In genomic region chr21:36260030-36260787, GRCh38 we compare ENCODE assay signal across 8 cellular contexts. TPM values are rescaled to one million over a fixed set of nuclear protein-coding genes. Genes with fewer than 3 reads are reported as not detected.
DNase-seq lines count a peak whose midpoint lies in the region; ATAC-seq and TF ChIP-seq lines count a peak whose summit lies in the region.

No MANE protein-coding gene starts in this region.

- peak overlapping the region; percentile 71 for H3K27ac ChIP-seq in neutrophil

- H3K27me3 ChIP-seq in NT2/D1 (ENCODE audit: insufficient read depth, insufficient read length) = no peaks in the 10 kb centered on the region
- no peaks in the 10 kb centered on the region for H3K27me3 ChIP-seq in neutrophil

- no peak overlapping the region for H3K4me3 ChIP-seq in NT2/D1 (ENCODE audit: insufficient read length, low read depth)
- peak overlapping the region; percentile 38 to 72 for H3K4me3 ChIP-seq in foreskin fibroblast (ENCODE audit: low read depth in 1 of 2, low read length in 2 of 2)
- peak overlapping the region in 1 of 2 experiments; percentile 21 for H3K4me3 ChIP-seq in neutrophil (ENCODE audit: low read depth in 1 of 2, low read length in 1 of 2)

- H3K36me3 ChIP-seq in NT2/D1 (ENCODE audit: insufficient read depth, insufficient read length, low read length) (peaks cover 15% of the 10 kb centered on the region), neutrophil (peaks cover 88% of the 10 kb centered on the region)

- peak; percentile 65 for ATAC-seq in HG03354 (IDR thresholded peaks at IDR 0.05; ENCODE audit: poor library complexity, severe bottlenecking, unreplicated experiment)

- peak; percentile 71 for DNase-seq in EL
- peak; percentile 43 for DNase-seq in NT2/D1 (ENCODE audit: low read depth, low spot score)
- peak; percentile 14 for DNase-seq in activated gamma-delta T cell treated with anti-CD3 and anti-CD28 coated beads, Interleukin-2, amount 50 U/mL, for 16 hours (ENCODE audit: low read depth)
- peak; percentile 52 to 82 for DNase-seq in foreskin fibroblast
- no peak for DNase-seq in mesenteric fat pad (ENCODE audit: low spot score)
- DNase-seq in ecto neural progenitor cell (ENCODE audit: low spot score) = no peak

- no peaks in the 10 kb centered on the region for H3K4me1 ChIP-seq in NT2/D1 (ENCODE audit: insufficient read depth, insufficient read length)
- H3K4me1 ChIP-seq in neutrophil (ENCODE audit: control insufficient read depth in 1 of 2, insufficient read depth in 1 of 2, low read depth in 1 of 2, low read length in 1 of 2) = peaks cover 5 to 6% of the 10 kb centered on the region in 2 experiments

- TF ChIP-seq CTCF in foreskin fibroblast (IDR thresholded peaks at IDR 0.05; ENCODE audit: low read depth, low read length) (peak; percentile 64), neutrophil (IDR thresholded peaks at IDR 0.05) (peak; percentile 81)

- H3K9me3 ChIP-seq in NT2/D1 (ENCODE audit: insufficient read depth, low read length) (no peaks in the 10 kb centered on the region), neutrophil (no peaks in the 10 kb centered on the region)

- no peak overlapping the region for H3K9ac ChIP-seq in NT2/D1 (ENCODE audit: insufficient read length, low read depth)

RNA-seq across cellular contexts. Expression of gene MORC3, which starts 59.8 kb away (rescaled TPM):
- total RNA-seq in mesenteric fat pad = 27.0 TPM

Comparison
In these comparisons a context has a peak if more than half of its experiments do, and no peak if none do; other contexts are left out.
1. DNase-seq: peak in EL (single experiment), NT2/D1 (single experiment), activated gamma-delta T cell treated with anti-CD3 and anti-CD28 coated beads, Interleukin-2, amount 50 U/mL, for 16 hours (single experiment) and foreskin fibroblast (2 of 2); none in mesenteric fat pad (single experiment) and ecto neural progenitor cell (single experiment).